ENCODE assay signal across 24 cellular contexts in genomic region chr10:8378198-8378983, GRCh38.
A peak's percentile ranks its signal among the peaks of the same experiment; 100 is the strongest.
DNase-seq lines count a peak whose midpoint lies in the region; ATAC-seq and TF ChIP-seq lines count a peak whose summit lies in the region.
"Had no signal": no experiment of that assay in that cellular context is flagged by ENCODE, and none has a peak within 500 bp of the region (broad histone marks: within the 10 kb centered on the region; RNA-seq: fewer than 3 reads in every experiment).

No MANE protein-coding gene starts in this region.

- H3K4me1 ChIP-seq in HEK293 (ENCODE audit: control insufficient read depth, insufficient read depth, low read length) (peaks cover 2% of the 10 kb centered on the region), SJSA1 (replicated peaks) (peaks cover 41% of the 10 kb centered on the region), left lung (no peaks in the 10 kb centered on the region), stomach (peaks cover 0 to 5% (median 0%) of the 10 kb centered on the region in 4 donors)
- H3K4me1 ChIP-seq: tibial nerve had no signal

- no peak overlapping the region for H3K4me3 ChIP-seq in HEK293 (ENCODE audit: low read depth, low read length)
- peak overlapping the region; percentile 6; the same call in 1 of the 2 replicates for H3K4me3 ChIP-seq in SJSA1
- H3K4me3 ChIP-seq in left lung: no peak overlapping the region
- peak overlapping the region in 3 of 4 donors; percentile 17 to 30 (median 18) for H3K4me3 ChIP-seq in stomach
- H3K4me3 ChIP-seq: SK-N-MC had no signal

- H3K27ac ChIP-seq in HEK293 (ENCODE audit: extremely low read depth, low read depth, low read length): no peak overlapping the region
- H3K27ac ChIP-seq in SJSA1: peak overlapping the region; percentile 69
- H3K27ac ChIP-seq in left lung: peak overlapping the region; percentile 10 to 57
- H3K27ac ChIP-seq in stomach: peak overlapping the region in 2 of 5 donors; percentile 11 to 46
- H3K27ac ChIP-seq: SK-N-MC, tibial nerve had no signal

- TF ChIP-seq CTCF in HEK293 (tag by site-specific recombination; IDR thresholded peaks at IDR 0.05): no peak
- no peak for TF ChIP-seq CTCF in left lung (IDR thresholded peaks at IDR 0.05)
- no peak for TF ChIP-seq CTCF in stomach (IDR thresholded peaks at IDR 0.05)

- no peak for TF ChIP-seq EP300 in stomach (IDR thresholded peaks at IDR 0.05)

- intact Hi-C loops in left lung (cut with DNase I) (no loop called here), stomach (cut with DNase I; ENCODE audit: low total_unique reads) (no loop called here)

- WGBS in stomach, 5 donors: 32 to 49% (median 40%) methylated on average over 10 of the region's 10 CpGs

- no peak for TF ChIP-seq POLR2A in stomach (IDR thresholded peaks at IDR 0.05)

- POLR2A ChIA-PET in HEK293 (lab: Yijun Ruan, JAX): no interaction called here

- peak in 1 of 2 experiments; percentile 40 for DNase-seq in SJSA1 (ENCODE audit: low read depth in 1 of 2, low spot score in 2 of 2)
- DNase-seq in left lung: no peak
- no peak for DNase-seq in stomach
- no peak for DNase-seq in anterior cingulate cortex (lab: John Stamatoyannopoulos, UW)
- DNase-seq in cortex of kidney (lab: John Stamatoyannopoulos, UW): no peak
- DNase-seq: activated CD4-positive, alpha-beta memory T cell treated with anti-CD3 and anti-CD28 coated beads for 36 hours; activated CD4-positive, CD25-positive, alpha-beta regulatory T cell treated with anti-CD3 and anti-CD28 coated beads, Interleukin-2, amount 50 U/mL, for 72 hours; activated naive CD4-positive, alpha-beta T cell treated with anti-CD3 and anti-CD28 coated beads, Interleukin-2, amount 10 ng/mL, durations not matched to agents 7 days and 5 days; C1 segment of cervical spinal cord; dorsolateral prefrontal cortex; midbrain; naive B cell; NCI-H446 treated with DMSO at 0.1 percent for 48 hours; NCI-H774; stimulated activated CD4-positive, alpha-beta T cell treated with anti-CD3 and anti-CD28 coated beads, Interleukin-12 subunit alpha, Interleukin-12 subunit beta, amount 100 ng/mL, for 4 hours; stimulated activated CD4-positive, alpha-beta T cell treated with anti-CD3 and anti-CD28 coated beads, Interleukin-2, amount 100 ng/mL, for 48 hours; T-helper 17 cell had no signal

- no peaks in the 10 kb centered on the region for H3K27me3 ChIP-seq in SJSA1 (replicated peaks)
- H3K27me3 ChIP-seq in left lung: no peaks in the 10 kb centered on the region
- no peaks in the 10 kb centered on the region for H3K27me3 ChIP-seq in stomach
- H3K27me3 ChIP-seq: tibial nerve had no signal

- H3K36me3 ChIP-seq in HEK293 (ENCODE audit: control insufficient read depth in 2 of 2, insufficient read depth in 1 of 2, low read length in 2 of 2) (no peaks in the 10 kb centered on the region), SJSA1 (no peaks in the 10 kb centered on the region), left lung (no peaks in the 10 kb centered on the region), stomach (no peaks in the 10 kb centered on the region)
- H3K36me3 ChIP-seq: tibial nerve had no signal

- CTCF ChIA-PET in HEK293 (lab: Yijun Ruan, JAX): no interaction called here

- H3K9me3 ChIP-seq in HEK293 (ENCODE audit: control insufficient read depth, insufficient read depth, low read depth, low read length): no peaks in the 10 kb centered on the region
- H3K9me3 ChIP-seq in SJSA1 (replicated peaks): no peaks in the 10 kb centered on the region
- no peaks in the 10 kb centered on the region for H3K9me3 ChIP-seq in left lung
- no peaks in the 10 kb centered on the region for H3K9me3 ChIP-seq in stomach
- H3K9me3 ChIP-seq: tibial nerve had no signal

- ATAC-seq in left lung (no peak), HG02885 (IDR thresholded peaks at IDR 0.05; ENCODE audit: poor library complexity, unreplicated experiment) (no peak)
- ATAC-seq: HCT116, left lobe of liver, sciatic nerve, T-helper 17 cell had no signal

TF ChIP-seq in HEK293, 187 proteins besides CTCF, POLR2A, EP300 and RAD21:
- TF ChIP-seq PRDM6 (tag by site-specific recombination; IDR thresholded peaks at IDR 0.05): 0 out of 2 replicates have a peak, but pooled peaks have one; percentile 17
- TF ChIP-seq SP2 (tag by site-specific recombination; IDR thresholded peaks at IDR 0.05): no peak
- TF ChIP-seq ZNF248 (tag by site-specific recombination; IDR thresholded peaks at IDR 0.05): no peak

Comparison
In these comparisons a context has a peak if more than half of its experiments do, and no peak if none do; other contexts are left out.
1. H3K4me3 ChIP-seq: peak in SJSA1 (single experiment) and stomach (3 of 4); none in HEK293 (single experiment) and left lung (0 of 2).